4 cellular contexts compared by ENCODE assay signal in genomic region chr2:73575280-73575679, GRCh38.
"Had no signal": no experiment of that assay in that cellular context is flagged by ENCODE, and none has a peak within 500 bp of the region (broad histone marks: within the 10 kb centered on the region; RNA-seq: fewer than 3 reads in every experiment).

No MANE protein-coding gene starts in this region.

- H3K4me1 Mint-ChIP-seq: GM23338, H9 had no signal

- ATAC-seq: GM23338 had no signal

- H3K27ac Mint-ChIP-seq: GM23338, H9 had no signal

- H3K4me3 Mint-ChIP-seq: GM23338, H9 had no signal

- DNase-seq: H9, HCEC 1CT, IMR-90 had no signal

- H3K9me3 Mint-ChIP-seq: GM23338, H9 had no signal
